In the genomic region with DNA sequence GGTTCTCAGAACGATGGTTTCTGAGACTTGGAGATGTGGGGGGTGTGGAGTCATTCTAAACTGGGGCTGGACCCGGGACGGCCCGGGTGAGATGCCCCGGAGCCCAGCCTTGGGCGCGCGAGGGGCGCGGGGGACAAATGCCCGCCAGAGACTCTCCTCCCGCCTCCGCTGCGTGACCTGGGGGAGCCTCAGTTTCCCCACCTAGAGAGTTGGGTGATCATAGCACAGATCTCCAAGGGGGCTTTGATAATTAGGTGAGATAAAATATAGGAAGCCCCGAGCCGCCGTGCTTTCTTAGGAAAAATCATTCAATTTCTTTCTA, we compare ENCODE assay signal across 8 cellular contexts. TPM values are rescaled to one million over a fixed set of nuclear protein-coding genes. Genes with fewer than 3 reads are reported as not detected.
DNase-seq lines count a peak whose midpoint lies in the region; ATAC-seq and TF ChIP-seq lines count a peak whose summit lies in the region.

No MANE protein-coding gene starts in this region.

- no peak overlapping the region for H3K27ac Mint-ChIP-seq in CD4-positive, alpha-beta T cell

- H3K9ac ChIP-seq in fibroblast of lung (ENCODE audit: insufficient read depth, low read length), result no peak overlapping the region

- peaks cover 12% of the 10 kb centered on the region for H3K27me3 ChIP-seq in CD4-positive, alpha-beta T cell (ENCODE audit: control insufficient read depth, insufficient read depth, low read length)
- H3K27me3 ChIP-seq in SJSA1 (replicated peaks), result no peaks in the 10 kb centered on the region
- H3K27me3 ChIP-seq in fibroblast of lung (ENCODE audit: control insufficient read depth, insufficient read depth, low read length), result no peaks in the 10 kb centered on the region
- no peaks in the 10 kb centered on the region for H3K27me3 ChIP-seq in osteoblast (ENCODE audit: insufficient read depth, low read length)

- peaks cover 22% of the 10 kb centered on the region for H3K4me1 ChIP-seq in SJSA1 (replicated peaks)
- peaks cover 12% of the 10 kb centered on the region for H3K4me1 ChIP-seq in fibroblast of lung (ENCODE audit: control insufficient read depth, extremely low read depth, insufficient read depth, low read length)
- peaks cover 29% of the 10 kb centered on the region for H3K4me1 ChIP-seq in osteoblast (ENCODE audit: insufficient read depth, low read length)

- H3K79me2 ChIP-seq in fibroblast of lung (ENCODE audit: control insufficient read depth, insufficient read depth, low read length) (no peaks in the 10 kb centered on the region), osteoblast (ENCODE audit: insufficient read depth, low read length) (peaks cover 14% of the 10 kb centered on the region)

- peaks cover 55% of the 10 kb centered on the region for H3K27me3 Mint-ChIP-seq in CD4-positive, alpha-beta T cell

- H3K36me3 Mint-ChIP-seq in CD4-positive, alpha-beta T cell (ENCODE audit: low read depth), result no peaks in the 10 kb centered on the region

- ATAC-seq in CD4-positive, alpha-beta T cell (ENCODE audit: poor library complexity), result no peak
- ATAC-seq in HG03135 (IDR thresholded peaks at IDR 0.05; ENCODE audit: unreplicated experiment) (no peak), HG03469 (IDR thresholded peaks at IDR 0.05; ENCODE audit: unreplicated experiment) (no peak)

- no peak for TF ChIP-seq CTCF in CD4-positive, alpha-beta T cell (IDR thresholded peaks at IDR 0.05)
- TF ChIP-seq CTCF in fibroblast of lung (conservative IDR thresholded peaks at IDR 0.05 in 1 of 2, IDR thresholded peaks at IDR 0.05 in 1 of 2; ENCODE audit: low read depth in 1 of 2, low read length in 2 of 2) (no peak), osteoblast (IDR thresholded peaks at IDR 0.05; ENCODE audit: extremely low read depth, low read depth, low read length) (no peak)

- H3K4me2 ChIP-seq in fibroblast of lung (ENCODE audit: extremely low read depth, insufficient read depth, low read length) (peak overlapping the region; percentile 97), osteoblast (ENCODE audit: insufficient read depth, low read length) (peak overlapping the region; percentile 98)

- H4K20me1 ChIP-seq in fibroblast of lung (ENCODE audit: control insufficient read depth, extremely low read depth, insufficient read depth, low read length) (no peaks in the 10 kb centered on the region), osteoblast (ENCODE audit: insufficient read depth, low read length) (no peaks in the 10 kb centered on the region)

- H3K4me3 ChIP-seq in SJSA1 (peak overlapping the region; percentile 78), fibroblast of lung (replicated peaks in 1 of 4; ENCODE audit: control extremely low read depth in 1 of 4, insufficient read depth in 1 of 4, low read depth in 3 of 4, low read length in 4 of 4) (peak overlapping the region; percentile 61 to 68 (median 66)), osteoblast (ENCODE audit: insufficient read depth, low read length) (peak overlapping the region; percentile 80)

- H3K9me3 ChIP-seq in CD4-positive, alpha-beta T cell (ENCODE audit: control insufficient read depth, low read length), result no peaks in the 10 kb centered on the region
- H3K9me3 ChIP-seq in SJSA1 (replicated peaks) (peaks cover 5% of the 10 kb centered on the region; the same call in 1 of the 2 replicates), fibroblast of lung (ENCODE audit: control insufficient read depth, insufficient read depth, low read depth, low read length) (no peaks in the 10 kb centered on the region), osteoblast (ENCODE audit: low read depth, low read length) (no peaks in the 10 kb centered on the region)

- CTCF ChIA-PET in CD4-positive, alpha-beta T cell (lab: Charles Lee), result no interaction called here

- no peak for DNase-seq in CD4-positive, alpha-beta T cell
- no peak for DNase-seq in SJSA1 (ENCODE audit: low read depth in 1 of 2, low spot score in 2 of 2)
- no peak for DNase-seq in fibroblast of lung (ENCODE audit: low read depth in 2 of 2)
- DNase-seq in osteoblast (ENCODE audit: insufficient read length, low spot score, missing footprints), result peak; percentile 95
- DNase-seq in stimulated activated CD4-positive, alpha-beta T cell treated with anti-CD3 and anti-CD28 coated beads, Interleukin-2, amount 100 ng/mL, for 24 hours, result no peak
- DNase-seq in DMS153 treated with DMSO at 0.1 percent for 48 hours (lab: John Stamatoyannopoulos, UW; ENCODE audit: unreplicated experiment), result no peak

- peaks cover 25% of the 10 kb centered on the region for H3K36me3 ChIP-seq in SJSA1
- no peaks in the 10 kb centered on the region for H3K36me3 ChIP-seq in fibroblast of lung (ENCODE audit: control insufficient read depth, insufficient read depth, low read length)
- H3K36me3 ChIP-seq in osteoblast (ENCODE audit: insufficient read depth, low read length), result no peaks in the 10 kb centered on the region

- no peak overlapping the region for H3K27ac ChIP-seq in CD4-positive, alpha-beta T cell (ENCODE audit: low read depth, low read length)
- H3K27ac ChIP-seq in SJSA1 (no peak overlapping the region), fibroblast of lung (ENCODE audit: insufficient read depth, low read length) (no peak overlapping the region), osteoblast (ENCODE audit: low read depth, low read length) (no peak overlapping the region)

- H2AFZ ChIP-seq in fibroblast of lung (ENCODE audit: low read length), result no peak overlapping the region
- H2AFZ ChIP-seq in osteoblast (ENCODE audit: low read length), result peak overlapping the region; percentile 91

- peaks cover 35% of the 10 kb centered on the region for H3K4me1 Mint-ChIP-seq in CD4-positive, alpha-beta T cell (ENCODE audit: low read depth)

- intact Hi-C loops in CD4-positive, alpha-beta T cell (cut with DNase I, micrococcal nuclease), result loop anchor here in 1 of 2 experiments (5.0 kb wide), 1 partner anchor 305 kb away; the partner anchor contains the start of gene CCNY

- POLR2A ChIA-PET in CD4-positive, alpha-beta T cell (lab: Charles Lee), result no interaction called here

- H3K9me3 Mint-ChIP-seq in CD4-positive, alpha-beta T cell, result no peaks in the 10 kb centered on the region

- peak overlapping the region; percentile 94 for H3K4me3 Mint-ChIP-seq in CD4-positive, alpha-beta T cell

RNA-seq across cellular contexts. Expression of gene FZD8, which starts 0.7 kb away (rescaled TPM):
- total RNA-seq in CD4-positive, alpha-beta T cell, result 1 to 10 TPM; 2.1 to 2.2 TPM
- total RNA-seq in SJSA1 (2014; rRNA removed; shearing (Covaris generic)), result 15.7 and 15.9 TPM in 2 replicates
- total RNA-seq in fibroblast of lung (0.66 and 0.77 TPM in 2 replicates), osteoblast (15.2 and 21.8 TPM in 2 replicates)
- polyA plus RNA-seq in fibroblast of lung, result 0.12 and 0.23 TPM in 2 replicates
- 0.28 and 0.73 TPM in 2 replicates for polyA plus RNA-seq in fibroblast of lung (2012)
- polyA minus RNA-seq in fibroblast of lung (ENCODE audit: low replicate concordance), result 0.30 TPM in 1 of 2 replicates, not detected in the other

RNA-seq across cellular contexts. Expression of gene GJD4, which starts 37.6 kb away (rescaled TPM):
- not detected for total RNA-seq in CD4-positive, alpha-beta T cell
- 0.13 TPM in 1 of 2 replicates, not detected in the other for total RNA-seq in SJSA1 (2014; rRNA removed; shearing (Covaris generic))
- total RNA-seq in fibroblast of lung (0.17 TPM in 1 of 2 replicates, not detected in the other), osteoblast (under 0.01 TPM in 1 of 2 replicates, not detected in the other)
- not detected in 2 replicates for polyA plus RNA-seq in fibroblast of lung
- polyA plus RNA-seq in fibroblast of lung (2012), result not detected in 2 replicates
- not detected in 2 replicates for polyA minus RNA-seq in fibroblast of lung (ENCODE audit: low replicate concordance)
